ENCODE assay signal across 1 cellular context in genomic region chr17:2388020-2388704, GRCh38.
TF ChIP-seq lines count a peak whose summit lies in the region.

No MANE protein-coding gene starts in this region.

TF ChIP-seq in GM23338, 12 proteins besides CTCF, POLR2A, EP300 and RAD21 (continued from another document):
- TF ChIP-seq REST (IDR thresholded peaks at IDR 0.05; ENCODE audit: unreplicated experiment) (no peak), EZH2 (IDR thresholded peaks at IDR 0.05; ENCODE audit: low read depth, unreplicated experiment) (no peak), EZH2phosphoT487 (IDR thresholded peaks at IDR 0.05; ENCODE audit: unreplicated experiment) (no peak), ZNF462 (CRISPR knock-in tag; IDR thresholded peaks at IDR 0.05) (no peak), JUNB (IDR thresholded peaks at IDR 0.05; ENCODE audit: unreplicated experiment) (no peak), NANOG (IDR thresholded peaks at IDR 0.05; ENCODE audit: borderline replicate concordance) (no peak), ZNF331 (CRISPR knock-in tag; IDR thresholded peaks at IDR 0.05; ENCODE audit: low read depth) (no peak), ZNF114 (CRISPR knock-in tag; IDR thresholded peaks at IDR 0.05) (no peak), POLR2AphosphoS5 (IDR thresholded peaks at IDR 0.05; ENCODE audit: low read depth) (no peak)
TF ChIP-seq in GM23338: peak in this region for 0.
